ENCODE assay signal across 1 cellular context in the genomic region with DNA sequence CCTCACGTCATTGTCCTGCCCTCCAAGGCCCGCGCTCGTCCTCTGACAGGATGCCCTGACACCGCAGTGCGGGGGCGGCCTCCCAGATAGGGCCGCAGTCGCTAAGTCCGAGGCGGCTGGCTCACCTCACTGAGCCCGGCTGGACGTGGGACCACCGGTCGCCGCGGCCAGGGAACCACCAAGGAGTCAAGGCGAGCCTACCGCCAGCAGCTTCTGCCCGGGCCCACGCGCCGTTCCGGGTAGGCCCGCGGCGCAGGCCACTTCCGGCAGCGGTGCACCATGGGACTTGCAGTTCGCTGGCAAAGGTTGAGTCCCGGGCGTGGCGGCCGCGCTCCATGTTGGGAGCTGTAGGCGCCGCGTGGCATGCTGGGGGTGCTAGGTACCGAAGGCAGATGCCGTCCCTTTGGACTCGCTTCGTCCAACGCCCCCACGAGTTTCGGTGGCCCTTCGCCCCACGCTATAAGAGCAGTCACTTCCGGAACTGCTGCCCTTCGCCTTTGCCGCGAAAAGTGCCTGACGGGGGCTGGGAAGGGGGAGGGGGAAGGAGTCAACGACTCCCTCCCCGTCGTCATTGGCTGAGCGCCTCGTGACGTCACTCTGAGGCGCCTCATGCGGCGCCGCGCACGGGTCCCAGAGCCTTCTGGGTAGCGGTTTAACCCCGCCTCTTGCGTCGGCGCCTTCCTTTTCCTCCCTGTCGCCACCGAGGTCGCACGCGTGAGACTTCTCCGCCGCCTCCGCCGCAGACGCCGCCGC.
TF ChIP-seq lines count a peak whose summit lies in the region.

Gene RPLP2, plus strand, starts transcription at position 681 of the 753 bp plus-strand sequence. CDS start 268 bp downstream, outside the sequence.

TF ChIP-seq in HepG2, 621 proteins besides CTCF, POLR2A, EP300 and RAD21 (continued from another document and continues in another):
- TF ChIP-seq ZNF318 (CRISPR knock-in tag; IDR thresholded peaks at IDR 0.05) (no peak), ZMAT3 (CRISPR knock-in tag; conservative IDR thresholded peaks at IDR 0.05) (peak; percentile 89), KLF16 (CRISPR knock-in tag; IDR thresholded peaks at IDR 0.05) (peak in 1 of 2 experiments; percentile 91; a peak in 2 of 4 replicates), TCF7L2 (IDR thresholded peaks at IDR 0.05; ENCODE audit: low read depth, low read length) (no peak), STAG1 (CRISPR knock-in tag; IDR thresholded peaks at IDR 0.05) (no peak), KDM4B (CRISPR knock-in tag; IDR thresholded peaks at IDR 0.05) (peak; percentile 5), RFX3 (CRISPR knock-in tag; IDR thresholded peaks at IDR 0.05) (no peak), KLF6 (CRISPR knock-in tag; IDR thresholded peaks at IDR 0.05) (peak; percentile 64), MATR3 (CRISPR knock-in tag; IDR thresholded peaks at IDR 0.05) (no peak), CREB1 (IDR thresholded peaks at IDR 0.05) (peak; percentile 100), CREB1 (CRISPR knock-in tag; IDR thresholded peaks at IDR 0.05) (peak; percentile 98), ZNF33A (CRISPR knock-in tag; IDR thresholded peaks at IDR 0.05; ENCODE audit: borderline replicate concordance) (peak; percentile 95), HNRNPK (IDR thresholded peaks at IDR 0.05; ENCODE audit: low read depth, low read length, poor library complexity, severe bottlenecking) (no peak), ZNF660 (CRISPR knock-in tag; IDR thresholded peaks at IDR 0.05; ENCODE audit: borderline replicate concordance, low read depth) (no peak), NR1H2 (CRISPR knock-in tag; IDR thresholded peaks at IDR 0.05; ENCODE audit: borderline replicate concordance, low read depth) (no peak), ZNF7 (CRISPR knock-in tag; IDR thresholded peaks at IDR 0.05) (no peak), ZBTB49 (CRISPR knock-in tag; IDR thresholded peaks at IDR 0.05; ENCODE audit: borderline replicate concordance) (no peak), ZKSCAN8 (CRISPR knock-in tag; IDR thresholded peaks at IDR 0.05; ENCODE audit: borderline replicate concordance) (peak; percentile 66; the same call in 1 of the 2 replicates), ATRX (CRISPR knock-in tag; IDR thresholded peaks at IDR 0.05; ENCODE audit: borderline replicate concordance) (no peak; the same call in 1 of the 2 replicates), EEA1 (CRISPR knock-in tag; IDR thresholded peaks at IDR 0.05; ENCODE audit: borderline replicate concordance) (peak; percentile 69; the same call in 1 of the 2 replicates), KDM1A (CRISPR knock-in tag; IDR thresholded peaks at IDR 0.05) (no peak), ZNF362 (CRISPR knock-in tag; IDR thresholded peaks at IDR 0.05; ENCODE audit: borderline replicate concordance) (peak; percentile 49; the same call in 1 of the 2 replicates), ZNF513 (CRISPR knock-in tag; conservative IDR thresholded peaks at IDR 0.05) (no peak), KMT2A (CRISPR knock-in tag; IDR thresholded peaks at IDR 0.05) (peak; percentile 65; the same call in 1 of the 2 replicates)
- TF ChIP-seq, protein P1, sequence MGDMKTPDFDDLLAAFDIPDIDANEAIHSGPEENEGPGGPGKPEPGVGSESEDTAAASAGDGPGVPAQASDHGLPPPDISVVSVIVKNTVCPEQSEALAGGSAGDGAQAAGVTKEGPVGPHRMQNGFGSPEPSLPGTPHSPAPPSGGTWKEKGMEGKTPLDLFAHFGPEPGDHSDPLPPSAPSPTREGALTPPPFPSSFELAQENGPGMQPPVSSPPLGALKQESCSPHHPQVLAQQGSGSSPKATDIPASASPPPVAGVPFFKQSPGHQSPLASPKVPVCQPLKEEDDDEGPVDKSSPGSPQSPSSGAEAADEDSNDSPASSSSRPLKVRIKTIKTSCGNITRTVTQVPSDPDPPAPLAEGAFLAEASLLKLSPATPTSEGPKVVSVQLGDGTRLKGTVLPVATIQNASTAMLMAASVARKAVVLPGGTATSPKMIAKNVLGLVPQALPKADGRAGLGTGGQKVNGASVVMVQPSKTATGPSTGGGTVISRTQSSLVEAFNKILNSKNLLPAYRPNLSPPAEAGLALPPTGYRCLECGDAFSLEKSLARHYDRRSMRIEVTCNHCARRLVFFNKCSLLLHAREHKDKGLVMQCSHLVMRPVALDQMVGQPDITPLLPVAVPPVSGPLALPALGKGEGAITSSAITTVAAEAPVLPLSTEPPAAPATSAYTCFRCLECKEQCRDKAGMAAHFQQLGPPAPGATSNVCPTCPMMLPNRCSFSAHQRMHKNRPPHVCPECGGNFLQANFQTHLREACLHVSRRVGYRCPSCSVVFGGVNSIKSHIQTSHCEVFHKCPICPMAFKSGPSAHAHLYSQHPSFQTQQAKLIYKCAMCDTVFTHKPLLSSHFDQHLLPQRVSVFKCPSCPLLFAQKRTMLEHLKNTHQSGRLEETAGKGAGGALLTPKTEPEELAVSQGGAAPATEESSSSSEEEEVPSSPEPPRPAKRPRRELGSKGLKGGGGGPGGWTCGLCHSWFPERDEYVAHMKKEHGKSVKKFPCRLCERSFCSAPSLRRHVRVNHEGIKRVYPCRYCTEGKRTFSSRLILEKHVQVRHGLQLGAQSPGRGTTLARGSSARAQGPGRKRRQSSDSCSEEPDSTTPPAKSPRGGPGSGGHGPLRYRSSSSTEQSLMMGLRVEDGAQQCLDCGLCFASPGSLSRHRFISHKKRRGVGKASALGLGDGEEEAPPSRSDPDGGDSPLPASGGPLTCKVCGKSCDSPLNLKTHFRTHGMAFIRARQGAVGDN (CRISPR knock-in tag; IDR thresholded peaks at IDR 0.05): peak; percentile 94
- TF ChIP-seq, protein P2, sequence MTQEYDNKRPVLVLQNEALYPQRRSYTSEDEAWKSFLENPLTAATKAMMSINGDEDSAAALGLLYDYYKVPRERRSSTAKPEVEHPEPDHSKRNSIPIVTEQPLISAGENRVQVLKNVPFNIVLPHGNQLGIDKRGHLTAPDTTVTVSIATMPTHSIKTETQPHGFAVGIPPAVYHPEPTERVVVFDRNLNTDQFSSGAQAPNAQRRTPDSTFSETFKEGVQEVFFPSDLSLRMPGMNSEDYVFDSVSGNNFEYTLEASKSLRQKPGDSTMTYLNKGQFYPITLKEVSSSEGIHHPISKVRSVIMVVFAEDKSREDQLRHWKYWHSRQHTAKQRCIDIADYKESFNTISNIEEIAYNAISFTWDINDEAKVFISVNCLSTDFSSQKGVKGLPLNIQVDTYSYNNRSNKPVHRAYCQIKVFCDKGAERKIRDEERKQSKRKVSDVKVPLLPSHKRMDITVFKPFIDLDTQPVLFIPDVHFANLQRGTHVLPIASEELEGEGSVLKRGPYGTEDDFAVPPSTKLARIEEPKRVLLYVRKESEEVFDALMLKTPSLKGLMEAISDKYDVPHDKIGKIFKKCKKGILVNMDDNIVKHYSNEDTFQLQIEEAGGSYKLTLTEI (CRISPR knock-in tag; conservative IDR thresholded peaks at IDR 0.05): no peak
- TF ChIP-seq, protein P3, sequence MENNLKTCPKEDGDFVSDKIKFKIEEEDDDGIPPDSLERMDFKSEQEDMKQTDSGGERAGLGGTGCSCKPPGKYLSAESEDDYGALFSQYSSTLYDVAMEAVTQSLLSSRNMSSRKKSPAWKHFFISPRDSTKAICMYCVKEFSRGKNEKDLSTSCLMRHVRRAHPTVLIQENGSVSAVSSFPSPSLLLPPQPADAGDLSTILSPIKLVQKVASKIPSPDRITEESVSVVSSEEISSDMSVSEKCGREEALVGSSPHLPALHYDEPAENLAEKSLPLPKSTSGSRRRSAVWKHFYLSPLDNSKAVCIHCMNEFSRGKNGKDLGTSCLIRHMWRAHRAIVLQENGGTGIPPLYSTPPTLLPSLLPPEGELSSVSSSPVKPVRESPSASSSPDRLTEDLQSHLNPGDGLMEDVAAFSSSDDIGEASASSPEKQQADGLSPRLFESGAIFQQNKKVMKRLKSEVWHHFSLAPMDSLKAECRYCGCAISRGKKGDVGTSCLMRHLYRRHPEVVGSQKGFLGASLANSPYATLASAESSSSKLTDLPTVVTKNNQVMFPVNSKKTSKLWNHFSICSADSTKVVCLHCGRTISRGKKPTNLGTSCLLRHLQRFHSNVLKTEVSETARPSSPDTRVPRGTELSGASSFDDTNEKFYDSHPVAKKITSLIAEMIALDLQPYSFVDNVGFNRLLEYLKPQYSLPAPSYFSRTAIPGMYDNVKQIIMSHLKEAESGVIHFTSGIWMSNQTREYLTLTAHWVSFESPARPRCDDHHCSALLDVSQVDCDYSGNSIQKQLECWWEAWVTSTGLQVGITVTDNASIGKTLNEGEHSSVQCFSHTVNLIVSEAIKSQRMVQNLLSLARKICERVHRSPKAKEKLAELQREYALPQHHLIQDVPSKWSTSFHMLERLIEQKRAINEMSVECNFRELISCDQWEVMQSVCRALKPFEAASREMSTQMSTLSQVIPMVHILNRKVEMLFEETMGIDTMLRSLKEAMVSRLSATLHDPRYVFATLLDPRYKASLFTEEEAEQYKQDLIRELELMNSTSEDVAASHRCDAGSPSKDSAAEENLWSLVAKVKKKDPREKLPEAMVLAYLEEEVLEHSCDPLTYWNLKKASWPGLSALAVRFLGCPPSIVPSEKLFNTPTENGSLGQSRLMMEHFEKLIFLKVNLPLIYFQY (CRISPR knock-in tag; IDR thresholded peaks at IDR 0.05; ENCODE audit: borderline replicate concordance): no peak
